ENCODE assay signal across 1 cellular context in the genomic region with DNA sequence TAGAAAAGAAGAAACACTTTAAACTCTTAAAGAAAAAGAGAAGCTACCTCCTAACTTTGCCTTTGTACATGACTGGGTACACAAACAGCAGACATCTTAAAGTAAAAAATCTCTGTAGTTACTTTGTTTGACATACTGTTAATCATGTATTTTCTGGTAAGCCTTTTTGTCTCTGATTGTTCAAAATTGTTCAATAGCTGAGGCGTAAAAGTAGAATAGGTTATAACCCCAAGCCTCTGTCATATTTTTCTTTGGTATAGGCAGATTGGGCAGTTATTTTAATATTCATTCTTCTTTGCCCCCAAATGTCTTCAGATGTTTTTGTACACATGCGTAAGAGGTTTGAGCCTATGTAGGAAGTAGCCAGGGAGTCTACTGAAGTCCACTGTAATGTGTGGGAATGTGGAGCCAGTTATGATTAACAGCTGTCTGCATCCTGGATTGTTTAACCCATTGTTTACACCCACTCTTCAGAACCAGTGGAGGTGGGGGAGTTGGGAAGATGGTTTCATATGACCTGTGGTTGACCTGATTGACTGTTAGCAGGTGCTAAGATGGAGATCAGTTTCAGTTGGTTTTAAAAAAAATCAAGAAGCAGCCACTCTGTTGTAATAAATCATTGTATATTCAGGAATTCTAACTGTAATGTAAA.
TF ChIP-seq lines count a peak whose summit lies in the region.

No MANE protein-coding gene starts in this region.

TF ChIP-seq in endothelial cell of umbilical vein, 7 proteins besides CTCF, POLR2A, EP300 and RAD21 (continued from another document):
- TF ChIP-seq, protein P1, sequence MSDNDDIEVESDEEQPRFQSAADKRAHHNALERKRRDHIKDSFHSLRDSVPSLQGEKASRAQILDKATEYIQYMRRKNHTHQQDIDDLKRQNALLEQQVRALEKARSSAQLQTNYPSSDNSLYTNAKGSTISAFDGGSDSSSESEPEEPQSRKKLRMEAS (IDR thresholded peaks at IDR 0.05; ENCODE audit: insufficient read depth, insufficient read length) = no peak
- no peak for TF ChIP-seq MYC (IDR thresholded peaks at IDR 0.05; ENCODE audit: low read depth, low read length)
